In the genomic region with DNA sequence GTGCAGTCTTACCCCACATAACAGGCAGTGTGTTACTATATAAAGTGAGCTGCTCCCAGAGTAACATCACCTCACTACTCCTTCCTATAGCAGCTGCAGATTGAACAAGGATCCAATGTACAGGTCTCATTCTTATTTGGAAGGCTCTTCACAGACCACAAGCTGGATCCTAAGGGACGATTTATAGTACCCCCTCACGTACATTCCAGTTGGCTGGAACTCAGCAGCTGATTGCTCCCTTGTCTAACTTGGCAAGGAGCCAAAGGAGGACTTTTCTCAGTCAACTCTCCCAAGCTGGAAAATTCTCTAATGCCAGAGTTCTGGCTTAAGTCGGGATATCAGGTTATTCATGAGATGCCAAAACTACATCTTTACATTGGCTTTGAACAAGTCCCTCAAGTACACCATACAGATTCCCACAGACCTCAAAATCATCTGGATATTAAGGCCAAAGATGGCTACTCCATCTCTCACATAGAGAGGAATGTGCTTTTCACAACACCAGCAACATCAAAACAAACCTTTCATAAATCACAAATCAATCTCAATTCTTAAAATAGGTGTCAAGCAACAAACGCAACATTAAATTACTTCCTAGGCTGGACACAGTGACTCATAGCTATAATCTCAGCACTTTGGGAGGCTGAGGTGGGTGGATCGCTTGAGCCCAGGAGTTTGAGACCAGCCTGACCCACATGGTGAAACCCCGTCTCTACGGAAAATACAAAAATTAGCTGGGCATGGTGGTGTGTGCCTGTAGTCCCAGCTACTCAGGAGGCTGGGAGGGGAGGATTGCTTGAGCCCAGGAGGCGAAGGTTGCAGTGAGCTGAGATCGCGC, we compare ENCODE assay signal across 9 cellular contexts. TPM values are rescaled to one million over a fixed set of nuclear protein-coding genes. Genes with fewer than 3 reads are reported as not detected.
DNase-seq lines count a peak whose midpoint lies in the region; ATAC-seq and TF ChIP-seq lines count a peak whose summit lies in the region.
"Had no signal": no experiment of that assay in that cellular context is flagged by ENCODE, and none has a peak within 500 bp of the region (broad histone marks: within the 10 kb centered on the region; RNA-seq: fewer than 3 reads in every experiment).

No MANE protein-coding gene starts in this region.

- TF ChIP-seq CTCF in lower lobe of right lung (IDR thresholded peaks at IDR 0.05) (no peak), GM13977 (IDR thresholded peaks at IDR 0.05; ENCODE audit: extremely low read depth, insufficient read depth, missing control alignments) (no peak)

- H3K27ac ChIP-seq in lower lobe of right lung (peak overlapping the region; percentile 53), aorta (ENCODE audit: low read depth in 1 of 2, low read length in 2 of 2) (peak overlapping the region in 1 of 2 donors; percentile 19)

- H3K9me3 ChIP-seq in lower lobe of right lung (no peaks in the 10 kb centered on the region), aorta (ENCODE audit: control insufficient read depth, low read length) (no peaks in the 10 kb centered on the region)

- H3K4me1 Mint-ChIP-seq in stimulated activated naive CD8-positive, alpha-beta T cell treated with anti-CD3 and anti-CD28 coated beads, Interleukin-15, Interleukin-2, amounts not matched to agents 100 ng/mL and 50 ng/mL, for 24 hours (ENCODE audit: low read depth): peaks cover 92% of the 10 kb centered on the region
- H3K4me1 Mint-ChIP-seq in activated naive CD8-positive, alpha-beta T cell (ENCODE audit: low read depth): peaks cover 83% of the 10 kb centered on the region

- intact Hi-C loops in lower lobe of right lung (cut with DNase I): no loop called here
- intact Hi-C loops in aorta (cut with DNase I): no loop called here

- DNase-seq in stimulated activated naive CD8-positive, alpha-beta T cell treated with anti-CD3 and anti-CD28 coated beads, Interleukin-15, Interleukin-2, amounts not matched to agents 100 U/mL and 50 U/mL, for 24 hours: no peak
- DNase-seq in lower lobe of right lung (no peak), aorta (no peak), GM13977 (ENCODE audit: low spot score) (no peak)
- DNase-seq: NCI-H510A treated with DMSO at 0.1 percent for 48 hours had no signal

- H3K4me3 ChIP-seq in lower lobe of right lung: no peak overlapping the region
- no peak overlapping the region for H3K4me3 ChIP-seq in aorta (ENCODE audit: low read length in 2 of 2)

- H3K9me3 Mint-ChIP-seq in stimulated activated naive CD8-positive, alpha-beta T cell treated with anti-CD3 and anti-CD28 coated beads, Interleukin-15, Interleukin-2, amounts not matched to agents 100 ng/mL and 50 ng/mL, for 24 hours: no peaks in the 10 kb centered on the region
- H3K9me3 Mint-ChIP-seq in activated naive CD8-positive, alpha-beta T cell (ENCODE audit: low read depth): no peaks in the 10 kb centered on the region

- H3K4me1 ChIP-seq in lower lobe of right lung: peaks cover 57% of the 10 kb centered on the region
- peaks cover 6 to 8% of the 10 kb centered on the region in 2 donors for H3K4me1 ChIP-seq in aorta (ENCODE audit: control insufficient read depth in 1 of 2, insufficient read depth in 2 of 2, low read length in 2 of 2)

- H3K27me3 ChIP-seq in lower lobe of right lung (ENCODE audit: low read depth) (no peaks in the 10 kb centered on the region), aorta (ENCODE audit: control insufficient read depth in 1 of 2, insufficient read depth in 2 of 2, low read length in 1 of 2) (no peaks in the 10 kb centered on the region)

- H3K36me3 ChIP-seq in lower lobe of right lung (no peaks in the 10 kb centered on the region), aorta (ENCODE audit: control insufficient read depth in 1 of 2, insufficient read depth in 2 of 2, low read length in 1 of 2) (no peaks in the 10 kb centered on the region)

- no peak for ATAC-seq in stimulated activated naive CD8-positive, alpha-beta T cell treated with anti-CD3 and anti-CD28 coated beads, Interleukin-15, Interleukin-2, amounts not matched to agents 100 U/mL and 50 U/mL, for 24 hours
- ATAC-seq in lower lobe of right lung (no peak), aorta (ENCODE audit: low FRiP score) (no peak), GM21737 (IDR thresholded peaks at IDR 0.05; ENCODE audit: unreplicated experiment) (no peak), HG03521 (IDR thresholded peaks at IDR 0.05; ENCODE audit: unreplicated experiment) (no peak)

- peak overlapping the region; percentile 100 for H3K27ac Mint-ChIP-seq in stimulated activated naive CD8-positive, alpha-beta T cell treated with anti-CD3 and anti-CD28 coated beads, Interleukin-15, Interleukin-2, amounts not matched to agents 100 ng/mL and 50 ng/mL, for 24 hours
- peak overlapping the region; percentile 98 for H3K27ac Mint-ChIP-seq in activated naive CD8-positive, alpha-beta T cell

- in situ Hi-C loops in GM13977 (cut with MboI; ENCODE audit: low pct_unique_long_range_greater_than_20kb, low sequenced_read_pairs, unreplicated experiment): no loop called here

- no peaks in the 10 kb centered on the region for H3K27me3 Mint-ChIP-seq in stimulated activated naive CD8-positive, alpha-beta T cell treated with anti-CD3 and anti-CD28 coated beads, Interleukin-15, Interleukin-2, amounts not matched to agents 100 ng/mL and 50 ng/mL, for 24 hours
- no peaks in the 10 kb centered on the region for H3K27me3 Mint-ChIP-seq in activated naive CD8-positive, alpha-beta T cell

- H3K4me3 Mint-ChIP-seq in stimulated activated naive CD8-positive, alpha-beta T cell treated with anti-CD3 and anti-CD28 coated beads, Interleukin-15, Interleukin-2, amounts not matched to agents 100 ng/mL and 50 ng/mL, for 24 hours: peak overlapping the region; percentile 64
- H3K4me3 Mint-ChIP-seq in activated naive CD8-positive, alpha-beta T cell: peak overlapping the region; percentile 78

- WGBS in aorta, 2 donors: 40 to 44% methylated on average over 10 of the region's 10 CpGs

- H3K36me3 Mint-ChIP-seq in stimulated activated naive CD8-positive, alpha-beta T cell treated with anti-CD3 and anti-CD28 coated beads, Interleukin-15, Interleukin-2, amounts not matched to agents 100 ng/mL and 50 ng/mL, for 24 hours (ENCODE audit: low read depth): peaks cover 51% of the 10 kb centered on the region
- peaks cover 19% of the 10 kb centered on the region for H3K36me3 Mint-ChIP-seq in activated naive CD8-positive, alpha-beta T cell

RNA-seq across cellular contexts. Expression of a gene that starts 39.3 kb away (rescaled TPM):
- 33.8 TPM for total RNA-seq in lower lobe of right lung
- 10 to 100 TPM; 34.8 to 67.3 TPM for total RNA-seq in aorta
- 10 to 100 TPM; 16.2 to 28.1 TPM for polyA plus RNA-seq in aorta

RNA-seq across cellular contexts. Expression of a gene that starts 39.5 kb away (rescaled TPM):
- total RNA-seq in lower lobe of right lung: 12.2 TPM
- total RNA-seq in aorta: 1 to 10 TPM; 7.4 to 9.5 TPM
- 1 to 10 TPM; 4.5 to 5.6 TPM for polyA plus RNA-seq in aorta
